Comparison of ENCODE assay signal across 10 cellular contexts in the genomic region with DNA sequence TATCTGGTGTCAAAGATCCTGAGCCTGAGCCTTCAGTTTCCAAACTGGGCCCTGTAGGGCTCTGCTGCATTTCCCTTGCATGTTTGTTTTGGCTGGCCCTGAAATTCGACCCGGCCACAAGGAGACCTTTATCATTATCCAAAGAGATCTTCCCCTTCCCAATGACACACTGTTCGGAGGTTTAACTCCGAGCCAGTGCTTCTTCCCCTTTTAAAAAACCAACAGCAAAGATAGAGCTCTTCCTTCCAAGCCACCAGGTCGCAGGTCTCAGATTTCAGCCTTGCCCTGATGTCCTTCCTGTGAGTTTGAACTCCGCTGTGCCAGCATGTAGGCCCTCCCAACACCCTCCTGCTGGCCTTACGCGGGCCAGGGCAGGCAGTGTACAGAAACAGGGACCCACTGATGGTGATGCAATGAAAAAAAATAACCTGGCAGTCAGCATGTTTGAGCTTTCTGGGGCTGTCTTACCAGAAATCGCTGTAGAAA. TPM values are rescaled to one million over a fixed set of nuclear protein-coding genes. Genes with fewer than 3 reads are reported as not detected.
A peak's percentile ranks its signal among the peaks of the same experiment; 100 is the strongest.
DNase-seq lines count a peak whose midpoint lies in the region.
"Had no signal": no experiment of that assay in that cellular context is flagged by ENCODE, and none has a peak within 500 bp of the region (broad histone marks: within the 10 kb centered on the region; RNA-seq: fewer than 3 reads in every experiment).

No MANE protein-coding gene starts in this region.

- H3K9me3 ChIP-seq in mesodermal cell (ENCODE audit: control insufficient read depth, low read length), result no peaks in the 10 kb centered on the region
- H3K9me3 ChIP-seq: neutrophil had no signal

- WGBS in mesodermal cell (ENCODE audit: insufficient coverage in 2 of 2), 2 experiments, result 19 to 35% methylated on average over 7 to 9 of the region's 9 CpGs

- H3K4me3 ChIP-seq in mesodermal cell (ENCODE audit: extremely low read depth, insufficient read depth, low read length, poor library complexity, severe bottlenecking), result no peak overlapping the region

- peak; percentile 68 for DNase-seq in ELF-1 (ENCODE audit: low read depth, low spot score)
- peak; percentile 45 for DNase-seq in NOMO-1 treated with dmso at 0.1 percent for 144 hours (lab: John Stamatoyannopoulos, UW; ENCODE audit: unreplicated experiment)
- DNase-seq in fibroblast of gingiva (ENCODE audit: low read depth), result peak; percentile 43
- DNase-seq in DMS53 (lab: John Stamatoyannopoulos, UW), result no peak
- no peak for DNase-seq in stimulated activated CD8-positive, alpha-beta memory T cell treated with anti-CD3 and anti-CD28 coated beads, Interleukin-4, amount 100 ng/mL, for 48 hours
- no peak for DNase-seq in GM03348 (ENCODE audit: low spot score)
- no peak for DNase-seq in LoVo (ENCODE audit: low spot score)
- DNase-seq: stimulated activated CD4-positive, alpha-beta T cell treated with anti-CD3 and anti-CD28 coated beads, Interleukin-4, amount 100 ng/mL, for 4 hours had no signal

- peak overlapping the region; percentile 70 for H3K27ac ChIP-seq in mesodermal cell (ENCODE audit: low read depth, low read length, severe bottlenecking)
- H3K27ac ChIP-seq: neutrophil had no signal

- no peaks in the 10 kb centered on the region for H3K36me3 ChIP-seq in mesodermal cell (ENCODE audit: control insufficient read depth, insufficient read depth, low read length)
- H3K36me3 ChIP-seq: neutrophil had no signal

- peaks cover 16% of the 10 kb centered on the region for H3K4me1 ChIP-seq in mesodermal cell (ENCODE audit: control insufficient read depth, insufficient read depth, low read length, poor library complexity, severe bottlenecking)

RNA-seq across cellular contexts. Expression of gene FECH, which starts 53.1 kb away (rescaled TPM):
- 19.8 TPM for polyA plus RNA-seq in mesodermal cell (2013, experiment 1 of 2)
- 18.6 TPM for polyA plus RNA-seq in mesodermal cell (2013, experiment 2 of 2)

Comparison
In these comparisons a context has a peak if more than half of its experiments do, and no peak if none do; other contexts are left out.
1. DNase-seq: peak in ELF-1 (single experiment), NOMO-1 treated with dmso at 0.1 percent for 144 hours (single experiment) and fibroblast of gingiva (single experiment); none in DMS53 (single experiment), stimulated activated CD8-positive, alpha-beta memory T cell treated with anti-CD3 and anti-CD28 coated beads, Interleukin-4, amount 100 ng/mL, for 48 hours (single experiment), GM03348 (single experiment) and LoVo (single experiment).